In genomic region chr2:189610700-189611099, GRCh38 we compare ENCODE assay signal across 14 cellular contexts.
"Had no signal": no experiment of that assay in that cellular context is flagged by ENCODE, and none has a peak within 500 bp of the region (broad histone marks: within the 10 kb centered on the region; RNA-seq: fewer than 3 reads in every experiment).

No MANE protein-coding gene starts in this region.

- ATAC-seq: gastroesophageal sphincter; left colon; natural killer cell treated with Interleukin-12 subunit alpha and Interleukin-12 subunit beta and Interleukin-15 and Interleukin-18, amount 100 ng/mL, for 72 hours; pancreas; right cardiac atrium had no signal

- H3K36me3 ChIP-seq: esophagus muscularis mucosa, gastroesophageal sphincter, pancreas, upper lobe of left lung had no signal

- DNase-seq: effector memory CD4-positive, alpha-beta T cell; glutamatergic neuron; left colon; midbrain; occipital lobe; pancreas; right cardiac atrium; small intestine; stimulated activated CD4-positive, alpha-beta T cell treated with anti-CD3 and anti-CD28 coated beads, Interleukin-2, amount 100 ng/mL, for 48 hours; stimulated activated naive CD4-positive, alpha-beta T cell treated with Interleukin-2 at 50 U/mL for 16 hours; upper lobe of left lung had no signal

- H3K27me3 ChIP-seq: esophagus muscularis mucosa, gastroesophageal sphincter, pancreas, upper lobe of left lung had no signal

- H3K4me3 ChIP-seq: esophagus muscularis mucosa, gastroesophageal sphincter, pancreas, upper lobe of left lung had no signal

- H3K9me3 ChIP-seq: esophagus muscularis mucosa, gastroesophageal sphincter, pancreas, upper lobe of left lung had no signal

- H3K27ac ChIP-seq: esophagus muscularis mucosa, gastroesophageal sphincter, pancreas had no signal
